In the genomic region with DNA sequence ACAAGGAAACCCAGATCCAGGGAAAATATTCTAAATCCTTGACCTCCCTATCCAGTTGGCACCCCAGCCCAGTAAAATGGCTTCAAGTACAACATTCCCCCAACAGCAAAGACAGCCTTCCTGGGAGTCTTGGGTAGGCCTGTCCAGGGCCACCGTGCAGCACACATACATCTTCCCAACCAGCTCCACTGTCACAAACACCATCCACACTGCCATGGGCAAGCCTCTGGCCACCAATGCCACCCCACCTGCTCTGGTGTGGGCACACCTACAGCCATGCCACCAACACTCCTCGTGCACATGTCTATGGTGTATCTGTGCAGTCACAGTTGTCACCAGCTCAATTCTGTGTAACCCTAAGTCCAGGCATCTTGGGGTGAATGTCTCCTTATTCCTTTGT, we compare ENCODE assay signal across 28 cellular contexts.
"Had no signal": no experiment of that assay in that cellular context is flagged by ENCODE, and none has a peak within 500 bp of the region (broad histone marks: within the 10 kb centered on the region; RNA-seq: fewer than 3 reads in every experiment).

No MANE protein-coding gene starts in this region.

- H3K9me3 Mint-ChIP-seq: activated CD4-positive, alpha-beta memory T cell treated with anti-CD3 and anti-CD28 coated beads for 36 hours; activated CD4-positive, alpha-beta T cell treated with anti-CD3 and anti-CD28 coated beads, Interleukin-2, amount 10 ng/mL, durations not matched to agents 24 days and 14 days; activated naive CD4-positive, alpha-beta T cell treated with anti-CD3 and anti-CD28 coated beads for 36 hours; activated naive CD4-positive, alpha-beta T cell treated with anti-CD3 and anti-CD28 coated beads, Interleukin-2, amount 50 U/mL, for 24 hours; activated naive CD8-positive, alpha-beta T cell treated with anti-CD3 and anti-CD28 coated beads for 36 hours; activated naive CD8-positive, alpha-beta T cell treated with anti-CD3 and anti-CD28 coated beads, Interleukin-2, amount 50 U/mL, for 24 hours; activated T-helper 1 cell treated with anti-CD3 and anti-CD28 coated beads, Interleukin-12 subunit alpha, Interleukin-12 subunit beta, Interleukin-2, Interleukin-4 antibody, amounts not matched to agents 30 ng/mL and 10 ng/mL and 1 ng/mL, durations not matched to agents 14 hours and 24 hours and 36 hours; activated T-helper 2 cell treated with anti-CD3 and anti-CD28 coated beads, Interferon-gamma antibody, Interleukin-2, Interleukin-4, amounts not matched to agents 10 μg/mL and 5 μg/mL and 100 μg/mL, durations not matched to agents 14 hours and 24 hours and 36 hours; central memory CD8-positive, alpha-beta T cell; dendritic cell treated with granulocyte-macrophage colony-stimulating factor and Interleukin-4, amounts not matched to agents 40 ng/mL and 50 ng/mL, for 4 days; T-helper 2 cell treated with Interferon-gamma antibody and Interleukin-4, amounts not matched to agents 5 μg/mL and 100 μg/mL, for 36 hours had no signal

- H3K27ac ChIP-seq: brain microvascular endothelial cell, coronary artery, epithelial cell of prostate had no signal

- H3K4me3 Mint-ChIP-seq: activated CD4-positive, alpha-beta memory T cell treated with anti-CD3 and anti-CD28 coated beads for 36 hours; activated CD4-positive, alpha-beta T cell treated with anti-CD3 and anti-CD28 coated beads for 36 hours; activated CD4-positive, alpha-beta T cell treated with anti-CD3 and anti-CD28 coated beads, Interleukin-2, amount 10 ng/mL, durations not matched to agents 24 days and 14 days; activated CD8-positive, alpha-beta memory T cell treated with anti-CD3 and anti-CD28 coated beads, Interleukin-2, amount 10 ng/mL, durations not matched to agents 7 days and 5 days; activated CD8-positive, alpha-beta T cell treated with anti-CD3 and anti-CD28 coated beads, Interleukin-2, amount 10 ng/mL, durations not matched to agents 7 days and 5 days; activated naive CD4-positive, alpha-beta T cell treated with anti-CD3 and anti-CD28 coated beads for 36 hours; activated naive CD4-positive, alpha-beta T cell treated with anti-CD3 and anti-CD28 coated beads, Interleukin-2, amount 50 U/mL, for 24 hours; activated naive CD8-positive, alpha-beta T cell treated with anti-CD3 and anti-CD28 coated beads for 36 hours; activated naive CD8-positive, alpha-beta T cell treated with anti-CD3 and anti-CD28 coated beads, Interleukin-2, amount 50 U/mL, for 24 hours; activated T-helper 1 cell treated with anti-CD3 and anti-CD28 coated beads, Interleukin-12 subunit alpha, Interleukin-12 subunit beta, Interleukin-2, Interleukin-4 antibody, amounts not matched to agents 30 ng/mL and 10 ng/mL and 1 ng/mL, durations not matched to agents 14 hours and 24 hours and 36 hours; central memory CD8-positive, alpha-beta T cell; dendritic cell treated with granulocyte-macrophage colony-stimulating factor and Interleukin-4, amounts not matched to agents 40 ng/mL and 50 ng/mL, for 4 days; T-helper 17 cell; T-helper 2 cell treated with Interferon-gamma antibody and Interleukin-4, amounts not matched to agents 5 μg/mL and 100 μg/mL, for 36 hours had no signal

- H3K27ac Mint-ChIP-seq: activated CD4-positive, alpha-beta memory T cell treated with anti-CD3 and anti-CD28 coated beads for 36 hours; activated CD4-positive, alpha-beta T cell treated with anti-CD3 and anti-CD28 coated beads for 36 hours; activated CD4-positive, alpha-beta T cell treated with anti-CD3 and anti-CD28 coated beads, Interleukin-2, amount 10 ng/mL, durations not matched to agents 24 days and 14 days; activated CD8-positive, alpha-beta memory T cell treated with anti-CD3 and anti-CD28 coated beads, Interleukin-2, amount 10 ng/mL, durations not matched to agents 7 days and 5 days; activated CD8-positive, alpha-beta T cell treated with anti-CD3 and anti-CD28 coated beads, Interleukin-2, amount 10 ng/mL, durations not matched to agents 7 days and 5 days; activated naive CD4-positive, alpha-beta T cell treated with anti-CD3 and anti-CD28 coated beads for 36 hours; activated naive CD4-positive, alpha-beta T cell treated with anti-CD3 and anti-CD28 coated beads, Interleukin-2, amount 50 U/mL, for 24 hours; activated naive CD8-positive, alpha-beta T cell treated with anti-CD3 and anti-CD28 coated beads for 36 hours; activated naive CD8-positive, alpha-beta T cell treated with anti-CD3 and anti-CD28 coated beads, Interleukin-2, amount 50 U/mL, for 24 hours; activated T-helper 1 cell treated with anti-CD3 and anti-CD28 coated beads, Interleukin-12 subunit alpha, Interleukin-12 subunit beta, Interleukin-2, Interleukin-4 antibody, amounts not matched to agents 30 ng/mL and 10 ng/mL and 1 ng/mL, durations not matched to agents 14 hours and 24 hours and 36 hours; activated T-helper 2 cell treated with anti-CD3 and anti-CD28 coated beads, Interferon-gamma antibody, Interleukin-2, Interleukin-4, amounts not matched to agents 10 μg/mL and 5 μg/mL and 100 μg/mL, durations not matched to agents 14 hours and 24 hours and 36 hours; dendritic cell treated with granulocyte-macrophage colony-stimulating factor and Interleukin-4, amounts not matched to agents 40 ng/mL and 50 ng/mL, for 4 days; T-helper 17 cell; T-helper 2 cell treated with Interferon-gamma antibody and Interleukin-4, amounts not matched to agents 5 μg/mL and 100 μg/mL, for 36 hours had no signal

- H3K4me1 Mint-ChIP-seq: activated CD4-positive, alpha-beta T cell treated with anti-CD3 and anti-CD28 coated beads for 36 hours; activated CD4-positive, alpha-beta T cell treated with anti-CD3 and anti-CD28 coated beads, Interleukin-2, amount 10 ng/mL, durations not matched to agents 24 days and 14 days; activated CD8-positive, alpha-beta memory T cell treated with anti-CD3 and anti-CD28 coated beads, Interleukin-2, amount 10 ng/mL, durations not matched to agents 7 days and 5 days; activated naive CD8-positive, alpha-beta T cell treated with anti-CD3 and anti-CD28 coated beads for 36 hours; central memory CD8-positive, alpha-beta T cell; T-helper 17 cell had no signal

- H3K36me3 Mint-ChIP-seq: activated CD4-positive, alpha-beta memory T cell treated with anti-CD3 and anti-CD28 coated beads for 36 hours; activated CD8-positive, alpha-beta memory T cell treated with anti-CD3 and anti-CD28 coated beads, Interleukin-2, amount 10 ng/mL, durations not matched to agents 7 days and 5 days; activated naive CD4-positive, alpha-beta T cell treated with anti-CD3 and anti-CD28 coated beads, Interleukin-2, amount 50 U/mL, for 24 hours; activated naive CD8-positive, alpha-beta T cell treated with anti-CD3 and anti-CD28 coated beads for 36 hours had no signal

- H3K27me3 ChIP-seq: brain microvascular endothelial cell had no signal

- H3K36me3 ChIP-seq: brain microvascular endothelial cell had no signal

- H3K27me3 Mint-ChIP-seq: activated CD4-positive, alpha-beta memory T cell treated with anti-CD3 and anti-CD28 coated beads for 36 hours; activated CD4-positive, alpha-beta T cell treated with anti-CD3 and anti-CD28 coated beads for 36 hours; activated CD4-positive, alpha-beta T cell treated with anti-CD3 and anti-CD28 coated beads, Interleukin-2, amount 10 ng/mL, durations not matched to agents 24 days and 14 days; activated CD8-positive, alpha-beta memory T cell treated with anti-CD3 and anti-CD28 coated beads, Interleukin-2, amount 10 ng/mL, durations not matched to agents 7 days and 5 days; activated naive CD4-positive, alpha-beta T cell treated with anti-CD3 and anti-CD28 coated beads, Interleukin-2, amount 50 U/mL, for 24 hours; activated naive CD8-positive, alpha-beta T cell treated with anti-CD3 and anti-CD28 coated beads for 36 hours; activated naive CD8-positive, alpha-beta T cell treated with anti-CD3 and anti-CD28 coated beads, Interleukin-2, amount 50 U/mL, for 24 hours; central memory CD8-positive, alpha-beta T cell; T-helper 17 cell had no signal

- DNase-seq: activated CD4-positive, alpha-beta memory T cell treated with anti-CD3 and anti-CD28 coated beads for 36 hours; activated CD4-positive, alpha-beta T cell treated with anti-CD3 and anti-CD28 coated beads for 36 hours; activated CD4-positive, alpha-beta T cell treated with anti-CD3 and anti-CD28 coated beads, Interleukin-2, amount 10 ng/mL, durations not matched to agents 24 days and 14 days; activated CD4-positive, CD25-positive, alpha-beta regulatory T cell; activated CD4-positive, CD25-positive, alpha-beta regulatory T cell treated with anti-CD3 and anti-CD28 coated beads, Interleukin-2, amount 50 U/mL, for 72 hours; activated CD8-positive, alpha-beta memory T cell treated with anti-CD3 and anti-CD28 coated beads, Interleukin-2, amount 10 ng/mL, durations not matched to agents 7 days and 5 days; activated CD8-positive, alpha-beta memory T cell treated with anti-CD3 and anti-CD28 coated beads, Interleukin-2, amount 50 U/mL, for 4 hours; activated CD8-positive, alpha-beta T cell treated with anti-CD3 and anti-CD28 coated beads, Interleukin-2, amount 10 ng/mL, durations not matched to agents 7 days and 5 days; activated effector memory CD4-positive, alpha-beta T cell treated with anti-CD3 and anti-CD28 coated beads, Interleukin-2, amount 50 U/mL, for 16 hours; activated naive CD4-positive, alpha-beta T cell treated with anti-CD3 and anti-CD28 coated beads for 36 hours; activated naive CD8-positive, alpha-beta T cell treated with anti-CD3 and anti-CD28 coated beads for 36 hours; activated naive CD8-positive, alpha-beta T cell treated with anti-CD3 and anti-CD28 coated beads, Interleukin-2, amount 50 U/mL, for 24 hours; activated T-cell treated with anti-CD3 and anti-CD28 coated beads, Interleukin-2, amount 50 U/mL, for 1 hour; activated T-cell treated with anti-CD3 and anti-CD28 coated beads, Interleukin-2, amount 50 U/mL, for 48 hours; anterior cingulate cortex; brain microvascular endothelial cell; effector CD8-positive, alpha-beta T cell; foreskin fibroblast; T-helper 1 cell; T-helper 17 cell had no signal

- ATAC-seq: activated CD4-positive, alpha-beta T cell treated with anti-CD3 and anti-CD28 coated beads for 36 hours; activated CD8-positive, alpha-beta memory T cell treated with anti-CD3 and anti-CD28 coated beads, Interleukin-2, amount 10 ng/mL, durations not matched to agents 7 days and 5 days; activated CD8-positive, alpha-beta T cell treated with anti-CD3 and anti-CD28 coated beads, Interleukin-2, amount 10 ng/mL, durations not matched to agents 7 days and 5 days; activated naive CD8-positive, alpha-beta T cell treated with anti-CD3 and anti-CD28 coated beads, Interleukin-2, amount 50 U/mL, for 24 hours; T-helper 17 cell had no signal

- H3K4me3 ChIP-seq: coronary artery had no signal
